In the genomic region with DNA sequence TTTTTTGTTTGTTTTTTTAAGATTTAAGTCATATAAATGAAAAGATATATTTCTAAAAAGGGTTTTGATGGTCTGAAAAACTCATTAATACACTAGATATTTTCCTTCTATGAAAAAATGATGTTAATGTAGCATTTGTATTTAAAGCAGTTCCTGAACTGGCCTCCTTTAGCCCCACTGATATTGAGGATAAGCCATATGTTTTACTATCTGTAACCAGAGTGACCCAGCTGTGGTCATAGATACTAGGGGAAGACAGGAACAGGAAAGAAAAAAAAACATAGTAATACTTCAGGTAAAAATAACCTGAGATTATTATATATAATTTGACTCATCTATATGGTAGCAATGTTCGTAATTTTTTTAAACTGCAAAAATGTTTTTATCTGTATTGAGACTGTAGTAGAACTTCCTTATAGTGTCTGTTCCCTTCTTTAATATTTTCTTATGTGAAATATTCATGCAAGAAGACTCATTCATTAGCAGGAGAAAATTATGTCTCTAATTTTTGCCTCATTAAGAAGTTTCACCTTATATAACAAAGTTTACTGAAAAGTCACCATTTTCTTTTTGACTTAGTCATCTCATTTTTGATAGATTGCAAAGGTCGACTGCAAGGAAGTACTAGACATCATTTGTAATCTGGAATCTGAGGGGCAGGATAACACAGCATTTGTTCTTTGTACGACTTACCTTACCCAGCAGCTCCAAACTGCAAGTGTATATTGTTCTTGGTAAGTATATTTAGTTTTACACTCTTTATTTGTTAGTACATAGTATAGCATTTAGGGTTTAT, we compare ENCODE assay signal across 1 cellular context.
A peak's percentile ranks its signal among the peaks of the same experiment; 100 is the strongest.
TF ChIP-seq lines count a peak whose summit lies in the region.

No MANE protein-coding gene starts in this region.

TF ChIP-seq in K562, 482 proteins besides CTCF, POLR2A, EP300 and RAD21 (continued from another document):
- TF ChIP-seq ZSCAN32 (CRISPR knock-in tag; IDR thresholded peaks at IDR 0.05) (no peak), MAZ (CRISPR knock-in tag; conservative IDR thresholded peaks at IDR 0.05 in 1 of 2, IDR thresholded peaks at IDR 0.05 in 1 of 2) (no peak), LEF1 (IDR thresholded peaks at IDR 0.05) (peak; percentile 60; the same call in 1 of the 2 replicates), KDM2B (CRISPR knock-in tag; IDR thresholded peaks at IDR 0.05) (no peak), ZNF143 (CRISPR knock-in tag; IDR thresholded peaks at IDR 0.05) (no peak), SOX6 (IDR thresholded peaks at IDR 0.05) (peak; percentile 45; the same call in 1 of the 2 replicates), ZNF444 (CRISPR knock-in tag; IDR thresholded peaks at IDR 0.05) (no peak), CREB5 (CRISPR knock-in tag; IDR thresholded peaks at IDR 0.05) (no peak)
- TF ChIP-seq, protein P1, sequence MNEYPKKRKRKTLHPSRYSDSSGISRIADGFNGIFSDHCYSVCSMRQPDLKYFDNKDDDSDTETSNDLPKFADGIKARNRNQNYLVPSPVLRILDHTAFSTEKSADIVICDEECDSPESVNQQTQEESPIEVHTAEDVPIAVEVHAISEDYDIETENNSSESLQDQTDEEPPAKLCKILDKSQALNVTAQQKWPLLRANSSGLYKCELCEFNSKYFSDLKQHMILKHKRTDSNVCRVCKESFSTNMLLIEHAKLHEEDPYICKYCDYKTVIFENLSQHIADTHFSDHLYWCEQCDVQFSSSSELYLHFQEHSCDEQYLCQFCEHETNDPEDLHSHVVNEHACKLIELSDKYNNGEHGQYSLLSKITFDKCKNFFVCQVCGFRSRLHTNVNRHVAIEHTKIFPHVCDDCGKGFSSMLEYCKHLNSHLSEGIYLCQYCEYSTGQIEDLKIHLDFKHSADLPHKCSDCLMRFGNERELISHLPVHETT (CRISPR knock-in tag; conservative IDR thresholded peaks at IDR 0.05 in 1 of 2, IDR thresholded peaks at IDR 0.05 in 1 of 2): peak in 1 of 2 experiments; percentile 74; a peak in 2 of 4 replicates
- TF ChIP-seq, protein P2, sequence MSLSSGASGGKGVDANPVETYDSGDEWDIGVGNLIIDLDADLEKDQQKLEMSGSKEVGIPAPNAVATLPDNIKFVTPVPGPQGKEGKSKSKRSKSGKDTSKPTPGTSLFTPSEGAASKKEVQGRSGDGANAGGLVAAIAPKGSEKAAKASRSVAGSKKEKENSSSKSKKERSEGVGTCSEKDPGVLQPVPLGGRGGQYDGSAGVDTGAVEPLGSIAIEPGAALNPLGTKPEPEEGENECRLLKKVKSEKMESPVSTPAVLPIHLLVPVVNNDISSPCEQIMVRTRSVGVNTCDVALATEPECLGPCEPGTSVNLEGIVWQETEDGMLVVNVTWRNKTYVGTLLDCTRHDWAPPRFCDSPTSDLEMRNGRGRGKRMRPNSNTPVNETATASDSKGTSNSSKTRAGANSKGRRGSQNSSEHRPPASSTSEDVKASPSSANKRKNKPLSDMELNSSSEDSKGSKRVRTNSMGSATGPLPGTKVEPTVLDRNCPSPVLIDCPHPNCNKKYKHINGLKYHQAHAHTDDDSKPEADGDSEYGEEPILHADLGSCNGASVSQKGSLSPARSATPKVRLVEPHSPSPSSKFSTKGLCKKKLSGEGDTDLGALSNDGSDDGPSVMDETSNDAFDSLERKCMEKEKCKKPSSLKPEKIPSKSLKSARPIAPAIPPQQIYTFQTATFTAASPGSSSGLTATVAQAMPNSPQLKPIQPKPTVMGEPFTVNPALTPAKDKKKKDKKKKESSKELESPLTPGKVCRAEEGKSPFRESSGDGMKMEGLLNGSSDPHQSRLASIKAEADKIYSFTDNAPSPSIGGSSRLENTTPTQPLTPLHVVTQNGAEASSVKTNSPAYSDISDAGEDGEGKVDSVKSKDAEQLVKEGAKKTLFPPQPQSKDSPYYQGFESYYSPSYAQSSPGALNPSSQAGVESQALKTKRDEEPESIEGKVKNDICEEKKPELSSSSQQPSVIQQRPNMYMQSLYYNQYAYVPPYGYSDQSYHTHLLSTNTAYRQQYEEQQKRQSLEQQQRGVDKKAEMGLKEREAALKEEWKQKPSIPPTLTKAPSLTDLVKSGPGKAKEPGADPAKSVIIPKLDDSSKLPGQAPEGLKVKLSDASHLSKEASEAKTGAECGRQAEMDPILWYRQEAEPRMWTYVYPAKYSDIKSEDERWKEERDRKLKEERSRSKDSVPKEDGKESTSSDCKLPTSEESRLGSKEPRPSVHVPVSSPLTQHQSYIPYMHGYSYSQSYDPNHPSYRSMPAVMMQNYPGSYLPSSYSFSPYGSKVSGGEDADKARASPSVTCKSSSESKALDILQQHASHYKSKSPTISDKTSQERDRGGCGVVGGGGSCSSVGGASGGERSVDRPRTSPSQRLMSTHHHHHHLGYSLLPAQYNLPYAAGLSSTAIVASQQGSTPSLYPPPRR (CRISPR knock-in tag; IDR thresholded peaks at IDR 0.05; ENCODE audit: borderline replicate concordance): no peak
- TF ChIP-seq, protein P3, sequence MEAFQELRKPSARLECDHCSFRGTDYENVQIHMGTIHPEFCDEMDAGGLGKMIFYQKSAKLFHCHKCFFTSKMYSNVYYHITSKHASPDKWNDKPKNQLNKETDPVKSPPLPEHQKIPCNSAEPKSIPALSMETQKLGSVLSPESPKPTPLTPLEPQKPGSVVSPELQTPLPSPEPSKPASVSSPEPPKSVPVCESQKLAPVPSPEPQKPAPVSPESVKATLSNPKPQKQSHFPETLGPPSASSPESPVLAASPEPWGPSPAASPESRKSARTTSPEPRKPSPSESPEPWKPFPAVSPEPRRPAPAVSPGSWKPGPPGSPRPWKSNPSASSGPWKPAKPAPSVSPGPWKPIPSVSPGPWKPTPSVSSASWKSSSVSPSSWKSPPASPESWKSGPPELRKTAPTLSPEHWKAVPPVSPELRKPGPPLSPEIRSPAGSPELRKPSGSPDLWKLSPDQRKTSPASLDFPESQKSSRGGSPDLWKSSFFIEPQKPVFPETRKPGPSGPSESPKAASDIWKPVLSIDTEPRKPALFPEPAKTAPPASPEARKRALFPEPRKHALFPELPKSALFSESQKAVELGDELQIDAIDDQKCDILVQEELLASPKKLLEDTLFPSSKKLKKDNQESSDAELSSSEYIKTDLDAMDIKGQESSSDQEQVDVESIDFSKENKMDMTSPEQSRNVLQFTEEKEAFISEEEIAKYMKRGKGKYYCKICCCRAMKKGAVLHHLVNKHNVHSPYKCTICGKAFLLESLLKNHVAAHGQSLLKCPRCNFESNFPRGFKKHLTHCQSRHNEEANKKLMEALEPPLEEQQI (IDR thresholded peaks at IDR 0.05): no peak
